17 cellular contexts compared by ENCODE assay signal in genomic region chr5:56402273-56403223, GRCh38.
DNase-seq lines count a peak whose midpoint lies in the region; ATAC-seq, FAIRE-seq and TF ChIP-seq lines count a peak whose summit lies in the region.
"Had no signal": no experiment of that assay in that cellular context is flagged by ENCODE, and none has a peak within 500 bp of the region (broad histone marks: within the 10 kb centered on the region; RNA-seq: fewer than 3 reads in every experiment).

No MANE protein-coding gene starts in this region.

- H3K4ac ChIP-seq in neuronal stem cell (ENCODE audit: low read length): no peak overlapping the region

- no peak overlapping the region for H3K9ac ChIP-seq in endodermal cell (ENCODE audit: extremely low read depth, low read length, poor library complexity, severe bottlenecking)
- H3K9ac ChIP-seq in neuronal stem cell (ENCODE audit: low read depth, low read length, poor library complexity): no peak overlapping the region

- H3K36me3 ChIP-seq in endodermal cell (ENCODE audit: control insufficient read depth, insufficient read depth, low read length): no peaks in the 10 kb centered on the region
- no peaks in the 10 kb centered on the region for H3K36me3 ChIP-seq in neuronal stem cell (replicated peaks in 1 of 2; ENCODE audit: control insufficient read depth in 2 of 2, insufficient read depth in 2 of 2, low read length in 2 of 2)
- H3K36me3 ChIP-seq: esophagus muscularis mucosa, uterus had no signal

- H3K27ac Mint-ChIP-seq in endodermal cell: no peak overlapping the region
- H3K27ac Mint-ChIP-seq in activated naive CD4-positive, alpha-beta T cell treated with anti-CD3 and anti-CD28 coated beads for 36 hours: no peak overlapping the region
- H3K27ac Mint-ChIP-seq: memory B cell had no signal

- TF ChIP-seq CTCF in D721Med (IDR thresholded peaks at IDR 0.05; ENCODE audit: insufficient read depth, missing control alignments) (no peak), endodermal cell (conservative IDR thresholded peaks at IDR 0.05) (no peak)

- H4K8ac ChIP-seq in neuronal stem cell (ENCODE audit: low read depth, low read length): no peak overlapping the region

- no peak overlapping the region for H3K23ac ChIP-seq in neuronal stem cell (ENCODE audit: low read depth, low read length, poor library complexity)

- CTCF ChIA-PET in activated naive CD4-positive, alpha-beta T cell treated with anti-CD3 and anti-CD28 coated beads for 36 hours (lab: Charles Lee): interaction anchor here (0.6 to 0.7 kb wide), 2 partner anchors 584 to 637 kb away, joined by 3 to 5 read pairs; no protein-coding TSS in a partner anchor

- no peak overlapping the region for H3K4me3 ChIP-seq in endodermal cell (ENCODE audit: low read length)
- no peak overlapping the region for H3K4me3 ChIP-seq in neuronal stem cell (ENCODE audit: low read length in 2 of 2)
- H3K4me3 ChIP-seq: coronary artery, esophagus muscularis mucosa, psoas muscle, uterus had no signal

- H3K36me3 Mint-ChIP-seq in endodermal cell (ENCODE audit: low read depth): no peaks in the 10 kb centered on the region
- no peaks in the 10 kb centered on the region for H3K36me3 Mint-ChIP-seq in activated naive CD4-positive, alpha-beta T cell treated with anti-CD3 and anti-CD28 coated beads for 36 hours (ENCODE audit: low read depth)
- H3K36me3 Mint-ChIP-seq: memory B cell had no signal

- H3K9me3 Mint-ChIP-seq in endodermal cell: peaks cover 9% of the 10 kb centered on the region
- no peaks in the 10 kb centered on the region for H3K9me3 Mint-ChIP-seq in activated naive CD4-positive, alpha-beta T cell treated with anti-CD3 and anti-CD28 coated beads for 36 hours
- H3K9me3 Mint-ChIP-seq: memory B cell had no signal

- no peak overlapping the region for H3K18ac ChIP-seq in neuronal stem cell (ENCODE audit: low read length)

- H3K27ac ChIP-seq in endodermal cell (ENCODE audit: low read depth, low read length) (peak overlapping the region; percentile 21), neuronal stem cell (replicated peaks; ENCODE audit: low read length) (peak overlapping the region; percentile 59)
- H3K27ac ChIP-seq: coronary artery, esophagus muscularis mucosa, psoas muscle, uterus had no signal

- H3K4me2 ChIP-seq in neuronal stem cell (ENCODE audit: insufficient read depth, low read length, poor library complexity, severe bottlenecking): no peak overlapping the region

- 70 to 83% methylated on average over 2 to 7 of the region's 7 CpGs for WGBS in endodermal cell (ENCODE audit: insufficient coverage in 1 of 2, insufficient read length in 1 of 2), 2 experiments
- no CpG with 5 or more reads among the region's 7 CpGs for WGBS in neuronal stem cell (ENCODE audit: extremely low coverage in 2 of 2, insufficient read length in 2 of 2, insufficient replicate concordance in 1 of 2), 2 donors

- no peaks in the 10 kb centered on the region for H3K27me3 Mint-ChIP-seq in endodermal cell (ENCODE audit: insufficient read depth)
- no peaks in the 10 kb centered on the region for H3K27me3 Mint-ChIP-seq in activated naive CD4-positive, alpha-beta T cell treated with anti-CD3 and anti-CD28 coated beads for 36 hours (ENCODE audit: low read depth)
- H3K27me3 Mint-ChIP-seq: memory B cell had no signal

- peaks cover 6% of the 10 kb centered on the region for H3K4me1 ChIP-seq in endodermal cell (ENCODE audit: control insufficient read depth, insufficient read depth, low read length)
- H3K4me1 ChIP-seq in neuronal stem cell (ENCODE audit: control insufficient read depth in 2 of 2, insufficient read depth in 1 of 2, low read depth in 1 of 2, low read length in 2 of 2): peaks cover 0 to 5% of the 10 kb centered on the region in 2 donors
- H3K4me1 ChIP-seq: psoas muscle, uterus had no signal

- H2BK120ac ChIP-seq in neuronal stem cell (ENCODE audit: low read depth, low read length): no peak overlapping the region

- H3K9me3 ChIP-seq in endodermal cell (ENCODE audit: control insufficient read depth, low read length) (no peaks in the 10 kb centered on the region), neuronal stem cell (replicated peaks in 1 of 2; ENCODE audit: control insufficient read depth in 2 of 2, insufficient read depth in 1 of 2, low read depth in 1 of 2, low read length in 2 of 2) (no peaks in the 10 kb centered on the region)
- H3K9me3 ChIP-seq: esophagus muscularis mucosa, psoas muscle, uterus had no signal

- H3K79me1 ChIP-seq in neuronal stem cell (ENCODE audit: low read depth, low read length): no peaks in the 10 kb centered on the region

- H3K4me3 Mint-ChIP-seq in endodermal cell: no peak overlapping the region
- H3K4me3 Mint-ChIP-seq in activated naive CD4-positive, alpha-beta T cell treated with anti-CD3 and anti-CD28 coated beads for 36 hours: no peak overlapping the region
- H3K4me3 Mint-ChIP-seq: memory B cell had no signal

- ATAC-seq in HG03469 (IDR thresholded peaks at IDR 0.05; ENCODE audit: unreplicated experiment): no peak
- ATAC-seq: psoas muscle had no signal

- H3K4me1 Mint-ChIP-seq in endodermal cell: peaks cover 39% of the 10 kb centered on the region
- no peaks in the 10 kb centered on the region for H3K4me1 Mint-ChIP-seq in activated naive CD4-positive, alpha-beta T cell treated with anti-CD3 and anti-CD28 coated beads for 36 hours (ENCODE audit: low read depth)

- no peak overlapping the region for H2AFZ ChIP-seq in neuronal stem cell (ENCODE audit: low read length)

- intact Hi-C loops in activated naive CD4-positive, alpha-beta T cell treated with anti-CD3 and anti-CD28 coated beads for 36 hours (cut with micrococcal nuclease): no loop called here

- peak; percentile 16 for FAIRE-seq in D721Med (lab: Jason Lieb, UNC)

- H2BK5ac ChIP-seq in neuronal stem cell (ENCODE audit: low read length): no peak overlapping the region

- H3K14ac ChIP-seq in neuronal stem cell (ENCODE audit: low read length): no peak overlapping the region

- H4K91ac ChIP-seq in neuronal stem cell (ENCODE audit: low read depth, low read length, poor library complexity): no peak overlapping the region

- H3K27me3 ChIP-seq in endodermal cell (ENCODE audit: control insufficient read depth, insufficient read depth, low read length, poor library complexity, severe bottlenecking): no peaks in the 10 kb centered on the region
- H3K27me3 ChIP-seq in neuronal stem cell (ENCODE audit: control insufficient read depth in 3 of 3, insufficient read depth in 3 of 3, low read depth in 1 of 3, low read length in 3 of 3): no peaks in the 10 kb centered on the region
- H3K27me3 ChIP-seq: esophagus muscularis mucosa, uterus had no signal

- no peak overlapping the region for H2AK5ac ChIP-seq in neuronal stem cell (ENCODE audit: low read depth, low read length)

- H2BK12ac ChIP-seq in neuronal stem cell (ENCODE audit: low read length): no peak overlapping the region

- DNase-seq in D721Med (ENCODE audit: insufficient read length, low spot score): no peak
- DNase-seq in NCI-H82 treated with DMSO at 0.1 percent for 48 hours (lab: John Stamatoyannopoulos, UW; ENCODE audit: unreplicated experiment): peak; percentile 3
- DNase-seq in endodermal cell: no peak
- no peak for DNase-seq in neuronal stem cell (ENCODE audit: low spot score)
- DNase-seq in CD1c-positive myeloid dendritic cell (ENCODE audit: extremely low spot score): no peak
- DNase-seq in NCI-H187 treated with DMSO at 0.1 percent for 48 hours (lab: John Stamatoyannopoulos, UW): no peak
- no peak for DNase-seq in activated naive CD4-positive, alpha-beta T cell treated with anti-CD3 and anti-CD28 coated beads for 36 hours
- DNase-seq: activated CD4-positive, CD25-positive, alpha-beta regulatory T cell treated with anti-CD3 and anti-CD28 coated beads, Interleukin-2, amount 50 U/mL, for 72 hours; Karpas-422; NCI-H2081 treated with DMSO at 0.1 percent for 48 hours; psoas muscle; stimulated activated CD4-positive, alpha-beta T cell treated with anti-CD3 and anti-CD28 coated beads, Interleukin-1b, Interleukin-23, amount 100 ng/mL, for 48 hours; uterus had no signal

- no peak overlapping the region for H2BK15ac ChIP-seq in neuronal stem cell (ENCODE audit: low read length)
